8 cellular contexts compared by ENCODE assay signal in genomic region chr20:2101057-2101934, GRCh38. TPM values are rescaled to one million over a fixed set of nuclear protein-coding genes. Genes with fewer than 3 reads are reported as not detected.
DNase-seq lines count a peak whose midpoint lies in the region; ATAC-seq and TF ChIP-seq lines count a peak whose summit lies in the region.

Gene STK35, plus strand, starts transcription at chr20:2101827. Its CDS starts 55 bp downstream, at chr20:2101882.

- BruUV-seq in A673 (replicated peaks; lab: Mats Ljungman, UMichigan) = TSS peak; percentile 63

- H3K4me1 ChIP-seq in A673 (ENCODE audit: insufficient read depth, low read length, poor library complexity, severe bottlenecking) = peaks cover 23% of the 10 kb centered on the region
- peaks cover 11% of the 10 kb centered on the region for H3K4me1 ChIP-seq in mesodermal cell (ENCODE audit: control insufficient read depth, insufficient read depth, low read length, poor library complexity, severe bottlenecking)

- ATAC-seq in GM18511 (IDR thresholded peaks at IDR 0.05; ENCODE audit: unreplicated experiment) = peak; percentile 56
- peak; percentile 42 for ATAC-seq in HG02973 (IDR thresholded peaks at IDR 0.05; ENCODE audit: unreplicated experiment)
- ATAC-seq in activated CD4-positive, CD25-positive, alpha-beta regulatory T cell treated with anti-CD3 and anti-CD28 coated beads, Interleukin-2, amount 50 U/mL, for 24 hours = peak; percentile 55 to 58

- DNase-seq in A673 (ENCODE audit: low spot score) (peak; percentile 71), NCI-H1694 treated with DMSO at 0.1 percent for 48 hours (lab: John Stamatoyannopoulos, UW) (peak; percentile 43), ecto neural progenitor cell (ENCODE audit: low spot score) (peak; percentile 82)
- DNase-seq in stimulated activated naive CD4-positive, alpha-beta T cell treated with Interleukin-2 at 50 U/mL for 16 hours (lab: John Stamatoyannopoulos, UW) = peak; percentile 77

- no peaks in the 10 kb centered on the region for H3K27me3 ChIP-seq in A673 (replicated peaks; ENCODE audit: insufficient read depth, low read depth, low read length, poor library complexity)

- POLR2A ChIA-PET in A673 (lab: Charles Lee; ENCODE audit: low non-redundant PET) = no interaction called here

- CTCF ChIA-PET in A673 (lab: Charles Lee) = no interaction called here

- H3K27ac ChIP-seq in A673 (ENCODE audit: low read depth, low read length, poor library complexity, severe bottlenecking) (peak within 1 kb of the TSS; percentile 100), mesodermal cell (ENCODE audit: low read depth, low read length, severe bottlenecking) (peak within 1 kb of the TSS; percentile 100)

- H3K4me3 ChIP-seq in A673 (ENCODE audit: low read depth, low read length, poor library complexity, severe bottlenecking) (peak within 1 kb of the TSS; percentile 93), mesodermal cell (ENCODE audit: extremely low read depth, insufficient read depth, low read length, poor library complexity, severe bottlenecking) (peak within 1 kb of the TSS; percentile 63)

- H3K36me3 ChIP-seq in A673 (ENCODE audit: insufficient read depth, low read length, poor library complexity, severe bottlenecking) (peaks cover 9% of the 10 kb centered on the region), mesodermal cell (ENCODE audit: control insufficient read depth, insufficient read depth, low read length) (peaks cover 25% of the 10 kb centered on the region)

- H3K9me3 ChIP-seq in A673 (ENCODE audit: low read depth, low read length, poor library complexity, severe bottlenecking) = no peaks in the 10 kb centered on the region
- H3K9me3 ChIP-seq in mesodermal cell (ENCODE audit: control insufficient read depth, low read length) = no peaks in the 10 kb centered on the region

- TF ChIP-seq CTCF in A673 (conservative IDR thresholded peaks at IDR 0.05; ENCODE audit: low read depth, low read length) = no peak

- intact Hi-C loops in A673 (cut with micrococcal nuclease; ENCODE audit: unreplicated experiment) = loop anchor here (5.0 kb wide), 1 partner anchor 134 kb away; no protein-coding TSS in a partner anchor

- WGBS in mesodermal cell (ENCODE audit: insufficient coverage in 2 of 2), 2 experiments = 4 to 5% methylated on average over 29 to 35 of the region's 40 CpGs

RNA-seq across cellular contexts. Expression of gene STK35, which starts in this region (rescaled TPM):
- 38.2 and 38.8 TPM in 2 replicates for total RNA-seq in A673 (2021)
- 14.0 TPM for polyA plus RNA-seq in mesodermal cell (2013, experiment 1 of 2)
- 13.4 TPM for polyA plus RNA-seq in mesodermal cell (2013, experiment 2 of 2)

Comparison
In these comparisons a context has a peak if more than half of its experiments do, and no peak if none do; other contexts are left out.
1. Peak in every context shown above with its lines: DNase-seq, ATAC-seq, H3K4me3 ChIP-seq and H3K27ac ChIP-seq.